Comparison of ENCODE assay signal across 12 cellular contexts in the genomic region with DNA sequence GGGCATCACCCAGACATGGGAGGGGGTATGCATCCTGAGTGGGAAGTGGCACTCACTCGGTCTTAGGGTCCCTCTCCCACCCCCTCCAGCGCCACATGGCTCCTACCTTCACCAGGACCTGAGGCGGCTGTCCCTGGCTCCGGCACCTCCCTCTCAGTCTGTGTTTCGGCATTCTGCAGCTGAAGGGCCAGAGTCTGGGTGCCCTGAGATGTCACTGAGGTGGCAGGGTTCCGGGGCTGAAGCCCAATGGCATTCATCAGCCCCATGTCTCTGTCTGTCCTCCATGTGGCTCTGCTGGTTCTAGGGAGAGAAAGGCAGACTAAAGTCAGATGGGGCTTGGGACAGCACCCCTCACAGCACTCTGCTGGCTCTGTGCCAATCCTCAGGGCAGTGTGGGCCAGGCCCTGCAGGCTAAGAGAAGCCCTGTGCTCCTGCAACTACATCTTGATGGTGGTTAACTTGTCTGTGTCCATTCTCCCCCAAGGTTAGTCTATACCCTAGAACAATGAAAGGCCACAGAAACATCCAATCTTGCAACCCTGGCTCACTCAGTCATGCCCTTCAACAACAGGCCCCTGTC. TPM values are rescaled to one million over a fixed set of nuclear protein-coding genes. Genes with fewer than 3 reads are reported as not detected.
DNase-seq lines count a peak whose midpoint lies in the region; ATAC-seq and TF ChIP-seq lines count a peak whose summit lies in the region.
"Had no signal": no experiment of that assay in that cellular context is flagged by ENCODE, and none has a peak within 500 bp of the region (broad histone marks: within the 10 kb centered on the region; RNA-seq: fewer than 3 reads in every experiment).

No MANE protein-coding gene starts in this region.

- H3K36me3 ChIP-seq in BLaER1 (peaks cover 92% of the 10 kb centered on the region), NT2/D1 (ENCODE audit: insufficient read depth, insufficient read length, low read length) (peaks cover 62% of the 10 kb centered on the region), Peyer's patch (peaks cover 0 to 86% (median 0%) of the 10 kb centered on the region in 3 donors)
- H3K36me3 ChIP-seq: HAP-1 had no signal

- no peak for TF ChIP-seq POLR2A in Peyer's patch (IDR thresholded peaks at IDR 0.05)

- peaks cover 27% of the 10 kb centered on the region for H4K20me1 ChIP-seq in BLaER1

- H3K27me3 ChIP-seq in BLaER1, result no peaks in the 10 kb centered on the region
- no peaks in the 10 kb centered on the region for H3K27me3 ChIP-seq in NT2/D1 (ENCODE audit: insufficient read depth, insufficient read length)
- no peaks in the 10 kb centered on the region for H3K27me3 ChIP-seq in Peyer's patch

- H3K27me3 Mint-ChIP-seq in stimulated activated naive B cell treated with anti-CD40 and anti-IgM and Interleukin-4, amounts not matched to agents 10 μg/mL and 1 μg/mL and 100 μg/mL, for 72 hours, result no peaks in the 10 kb centered on the region
- H3K27me3 Mint-ChIP-seq: CD4-positive, CD25-positive, alpha-beta regulatory T cell had no signal

- no peak overlapping the region for H3K4me3 Mint-ChIP-seq in stimulated activated naive B cell treated with anti-CD40 and anti-IgM and Interleukin-4, amounts not matched to agents 10 μg/mL and 1 μg/mL and 100 μg/mL, for 72 hours
- H3K4me3 Mint-ChIP-seq: CD4-positive, CD25-positive, alpha-beta regulatory T cell had no signal

- H3K9ac ChIP-seq in BLaER1 (0 out of 2 replicates have a peak overlapping the region, but pooled peaks have one; percentile 48), NT2/D1 (ENCODE audit: insufficient read length, low read depth) (peak overlapping the region; percentile 21)

- H3K27ac Mint-ChIP-seq in stimulated activated naive B cell treated with anti-CD40 and anti-IgM and Interleukin-4, amounts not matched to agents 10 μg/mL and 1 μg/mL and 100 μg/mL, for 72 hours, result peak overlapping the region; percentile 31

- H3K9me3 Mint-ChIP-seq in stimulated activated naive B cell treated with anti-CD40 and anti-IgM and Interleukin-4, amounts not matched to agents 10 μg/mL and 1 μg/mL and 100 μg/mL, for 72 hours, result no peaks in the 10 kb centered on the region
- H3K9me3 Mint-ChIP-seq: CD4-positive, CD25-positive, alpha-beta regulatory T cell had no signal

- H3K4me1 Mint-ChIP-seq in stimulated activated naive B cell treated with anti-CD40 and anti-IgM and Interleukin-4, amounts not matched to agents 10 μg/mL and 1 μg/mL and 100 μg/mL, for 72 hours, result no peaks in the 10 kb centered on the region
- H3K4me1 Mint-ChIP-seq: CD4-positive, CD25-positive, alpha-beta regulatory T cell had no signal

- peak; percentile 14 for ATAC-seq in left lobe of liver
- ATAC-seq in stimulated activated naive B cell treated with anti-CD40 and anti-IgM and Interleukin-4, amounts not matched to agents 10 μg/mL and 1 μg/mL and 100 μg/mL, for 72 hours (replicated peaks), result no peak
- no peak for ATAC-seq in HG03175 (IDR thresholded peaks at IDR 0.05; ENCODE audit: unreplicated experiment)
- ATAC-seq: A549, HepG2 had no signal

- no peak overlapping the region for H3K4me3 ChIP-seq in BLaER1
- H3K4me3 ChIP-seq in NT2/D1 (ENCODE audit: insufficient read length, low read depth), result no peak overlapping the region
- no peak overlapping the region for H3K4me3 ChIP-seq in Peyer's patch
- H3K4me3 ChIP-seq: A549, HAP-1 had no signal

- DNase-seq in NT2/D1 (ENCODE audit: low read depth, low spot score), result no peak
- no peak for DNase-seq in left lobe of liver (ENCODE audit: low spot score)
- no peak for DNase-seq in stimulated activated naive B cell treated with anti-CD40 and anti-IgM and Interleukin-4, amounts not matched to agents 10 μg/mL and 1 μg/mL and 100 μg/mL, for 72 hours
- DNase-seq in Peyer's patch, result no peak
- DNase-seq in DMS114 treated with DMSO at 0.1 percent for 48 hours (lab: John Stamatoyannopoulos, UW; ENCODE audit: unreplicated experiment), result no peak
- DNase-seq: CD4-positive, CD25-positive, alpha-beta regulatory T cell had no signal

- H3K27ac ChIP-seq in BLaER1 (no peak overlapping the region), Peyer's patch (no peak overlapping the region)
- H3K27ac ChIP-seq: A549 had no signal

- peak overlapping the region; percentile 45 for H3K4me2 ChIP-seq in BLaER1
- H3K4me2 ChIP-seq: A549 had no signal

- H3K9me3 ChIP-seq in BLaER1, result no peaks in the 10 kb centered on the region
- H3K9me3 ChIP-seq in NT2/D1 (ENCODE audit: insufficient read depth, low read length), result no peaks in the 10 kb centered on the region
- no peaks in the 10 kb centered on the region for H3K9me3 ChIP-seq in Peyer's patch
- H3K9me3 ChIP-seq: A549, HAP-1 had no signal

- H3K4me1 ChIP-seq in BLaER1 (peaks cover 18% of the 10 kb centered on the region), NT2/D1 (ENCODE audit: insufficient read depth, insufficient read length) (peaks cover 27% of the 10 kb centered on the region), Peyer's patch (no peaks in the 10 kb centered on the region)
- H3K4me1 ChIP-seq: HAP-1 had no signal

- peaks cover 47 to 49% of the 10 kb centered on the region in 2 donors for H3K36me3 Mint-ChIP-seq in stimulated activated naive B cell treated with anti-CD40 and anti-IgM and Interleukin-4, amounts not matched to agents 10 μg/mL and 1 μg/mL and 100 μg/mL, for 72 hours

- no peak for TF ChIP-seq CTCF in Peyer's patch (IDR thresholded peaks at IDR 0.05)

RNA-seq across cellular contexts. Expression of a gene that starts 16.9 kb away (rescaled TPM):
- total RNA-seq in left lobe of liver (not detected), Peyer's patch (10 to 100 TPM; 11.5 to 16.5 (median 13.0) TPM)
- total RNA-seq: Daoy had no signal

RNA-seq across cellular contexts. Expression of a gene that starts 27.0 kb away (rescaled TPM):
- 2.0 TPM for total RNA-seq in left lobe of liver
- 100 to 1,000 TPM in 3 of 4 donors, 10 to 100 TPM in 1; 22.3 to 340 (median 205) TPM for total RNA-seq in Peyer's patch

Comparison
In these comparisons a context has a peak if more than half of its experiments do, and no peak if none do; other contexts are left out.
1. RNA of a gene that starts 16.9 kb away (total RNA-seq): 11.5 to 16.5 TPM in Peyer's patch; not detected in left lobe of liver (single experiment); every median in the first group is over 10 times any median in the second.